Comparison of ENCODE assay signal across 15 cellular contexts in genomic region chr12:1614360-1614759, GRCh38. TPM values are rescaled to one million over a fixed set of nuclear protein-coding genes. Genes with fewer than 3 reads are reported as not detected.
DNase-seq lines count a peak whose midpoint lies in the region; ATAC-seq and TF ChIP-seq lines count a peak whose summit lies in the region.
"Had no signal": no experiment of that assay in that cellular context is flagged by ENCODE, and none has a peak within 500 bp of the region (broad histone marks: within the 10 kb centered on the region; RNA-seq: fewer than 3 reads in every experiment).

No MANE protein-coding gene starts in this region.

- peak overlapping the region; percentile 69 for H3K27ac Mint-ChIP-seq in dendritic cell treated with granulocyte-macrophage colony-stimulating factor and Interleukin-4, amounts not matched to agents 40 ng/mL and 50 ng/mL, for 4 days
- H3K27ac Mint-ChIP-seq in T-helper 2 cell treated with Interferon-gamma antibody and Interleukin-4, amounts not matched to agents 5 μg/mL and 100 μg/mL, for 36 hours = no peak overlapping the region
- H3K27ac Mint-ChIP-seq: CD4-positive, alpha-beta T cell; H9 had no signal

- no peak overlapping the region for H4K91ac ChIP-seq in IMR-90 (ENCODE audit: insufficient read depth, low read depth, low read length)

- H2BK15ac ChIP-seq in IMR-90 (ENCODE audit: low read depth, low read length) = no peak overlapping the region

- H3K4me1 ChIP-seq in IMR-90 (ENCODE audit: control insufficient read depth, insufficient read depth, low read length) = peaks cover 13% of the 10 kb centered on the region
- peaks cover 77 to 83% of the 10 kb centered on the region in 2 experiments for H3K4me1 ChIP-seq in neutrophil (ENCODE audit: control insufficient read depth in 1 of 2, insufficient read depth in 1 of 2, low read depth in 1 of 2, low read length in 1 of 2)
- H3K4me1 ChIP-seq in psoas muscle = no peaks in the 10 kb centered on the region
- peaks cover 17% of the 10 kb centered on the region for H3K4me1 ChIP-seq in lower lobe of right lung

- H3K18ac ChIP-seq in IMR-90 (ENCODE audit: low read depth, low read length) = no peak overlapping the region

- peak overlapping the region; percentile 65 for H2BK20ac ChIP-seq in IMR-90 (ENCODE audit: low read depth, low read length)

- H3K4me1 Mint-ChIP-seq in dendritic cell treated with granulocyte-macrophage colony-stimulating factor and Interleukin-4, amounts not matched to agents 40 ng/mL and 50 ng/mL, for 4 days (ENCODE audit: low read depth) = peaks cover 35% of the 10 kb centered on the region
- H3K4me1 Mint-ChIP-seq in T-helper 2 cell treated with Interferon-gamma antibody and Interleukin-4, amounts not matched to agents 5 μg/mL and 100 μg/mL, for 36 hours (ENCODE audit: low read depth) = peaks cover 16% of the 10 kb centered on the region

- H2AK5ac ChIP-seq in IMR-90 (ENCODE audit: low read depth, low read length) = peak overlapping the region; percentile 8; the same call in 1 of the 2 replicates

- intact Hi-C loops in IMR-90 (cut with micrococcal nuclease) (no loop called here), psoas muscle (cut with DNase I) (no loop called here), lower lobe of right lung (cut with DNase I) (no loop called here)
- intact Hi-C loops in dendritic cell treated with granulocyte-macrophage colony-stimulating factor and Interleukin-4, amounts not matched to agents 40 ng/mL and 50 ng/mL, for 4 days (cut with micrococcal nuclease) = no loop called here

- CTCF ChIA-PET in IMR-90 (lab: Yijun Ruan, JAX) = no interaction called here

- H3K9ac ChIP-seq in IMR-90 (ENCODE audit: low read depth, low read length) = no peak overlapping the region

- H2BK5ac ChIP-seq in IMR-90 (ENCODE audit: low read depth, low read length, poor library complexity, severe bottlenecking) = no peak overlapping the region

- dilution Hi-C loops in IMR-90 (cut with HindIII; ENCODE audit: low sequenced_read_pairs, unreplicated experiment) = no loop called here

- POLR2A ChIA-PET in IMR-90 (lab: Charles Lee; ENCODE audit: unreplicated experiment) = no interaction called here

- H4K8ac ChIP-seq in IMR-90 (ENCODE audit: low read depth in 2 of 2, low read length in 2 of 2) = no peak overlapping the region

- H3K9me1 ChIP-seq in IMR-90 (ENCODE audit: insufficient read depth, low read length) = peaks cover 27% of the 10 kb centered on the region

- H3K36me3 Mint-ChIP-seq in dendritic cell treated with granulocyte-macrophage colony-stimulating factor and Interleukin-4, amounts not matched to agents 40 ng/mL and 50 ng/mL, for 4 days (ENCODE audit: low read depth) = peaks cover 27% of the 10 kb centered on the region
- no peaks in the 10 kb centered on the region for H3K36me3 Mint-ChIP-seq in T-helper 2 cell treated with Interferon-gamma antibody and Interleukin-4, amounts not matched to agents 5 μg/mL and 100 μg/mL, for 36 hours (ENCODE audit: low read depth)

- no peak overlapping the region for H3K4ac ChIP-seq in IMR-90 (ENCODE audit: low read depth, low read length)

- H3K23ac ChIP-seq in IMR-90 (ENCODE audit: low read depth, low read length) = no peak overlapping the region

- H3K36me3 ChIP-seq in IMR-90 (ENCODE audit: control insufficient read depth, insufficient read depth, low read length) = no peaks in the 10 kb centered on the region; the same call in 1 of the 2 replicates
- no peaks in the 10 kb centered on the region for H3K36me3 ChIP-seq in neutrophil
- no peaks in the 10 kb centered on the region for H3K36me3 ChIP-seq in psoas muscle (ENCODE audit: insufficient read depth in 1 of 2, low read depth in 1 of 2)
- no peaks in the 10 kb centered on the region for H3K36me3 ChIP-seq in lower lobe of right lung

- no peak overlapping the region for H3K14ac ChIP-seq in IMR-90 (replicated peaks; ENCODE audit: low read depth, low read length)

- ATAC-seq in IMR-90 (ENCODE audit: low read depth) (no peak), psoas muscle (no peak), lower lobe of right lung (no peak)

- DNase-seq in IMR-90 (no peak), DMS79 treated with DMSO at 0.1 percent for 48 hours (lab: John Stamatoyannopoulos, UW) (no peak), psoas muscle (no peak), lower lobe of right lung (no peak)
- no peak for DNase-seq in T-helper 2 cell treated with Interferon-gamma antibody and Interleukin-4, amounts not matched to agents 5 μg/mL and 100 μg/mL, for 36 hours (ENCODE audit: low spot score)
- DNase-seq: ACHN; CD4-positive, alpha-beta T cell; GDM1; H9; KBM-7 had no signal

- no peaks in the 10 kb centered on the region for H3K9me3 ChIP-seq in IMR-90 (ENCODE audit: control insufficient read depth, insufficient read depth, low read length)
- no peaks in the 10 kb centered on the region for H3K9me3 ChIP-seq in neutrophil
- no peaks in the 10 kb centered on the region for H3K9me3 ChIP-seq in psoas muscle
- H3K9me3 ChIP-seq in lower lobe of right lung = no peaks in the 10 kb centered on the region
- H3K9me3 ChIP-seq: Caco-2 had no signal

- no peak for TF ChIP-seq RAD21 in IMR-90 (IDR thresholded peaks at IDR 0.05; ENCODE audit: low read length)

- no peak overlapping the region for H2AFZ ChIP-seq in IMR-90 (replicated peaks; ENCODE audit: low read length, poor library complexity)

- WGBS in IMR-90 (ENCODE audit: extremely low coverage in 2 of 2, insufficient read length in 1 of 2), 2 experiments = no CpG with 5 or more reads among the region's 6 CpGs
- 70 to 83% (median 75%) methylated on average over 6 of the region's 6 CpGs for WGBS in psoas muscle, 3 donors

- no peaks in the 10 kb centered on the region for H3K9me3 Mint-ChIP-seq in dendritic cell treated with granulocyte-macrophage colony-stimulating factor and Interleukin-4, amounts not matched to agents 40 ng/mL and 50 ng/mL, for 4 days
- no peaks in the 10 kb centered on the region for H3K9me3 Mint-ChIP-seq in T-helper 2 cell treated with Interferon-gamma antibody and Interleukin-4, amounts not matched to agents 5 μg/mL and 100 μg/mL, for 36 hours
- H3K9me3 Mint-ChIP-seq: CD4-positive, alpha-beta T cell; H9 had no signal

- no peak for TF ChIP-seq POLR2A in IMR-90 (IDR thresholded peaks at IDR 0.05; ENCODE audit: low read depth, low read length)

- H2AK9ac ChIP-seq in IMR-90 (replicated peaks; ENCODE audit: low read depth, low read length, poor library complexity) = no peak overlapping the region

- peaks cover 44% of the 10 kb centered on the region; the same call in 1 of the 2 replicates for H4K20me1 ChIP-seq in IMR-90 (ENCODE audit: insufficient read depth, low read length)

- H3K27me3 ChIP-seq in IMR-90 (ENCODE audit: control insufficient read depth, insufficient read depth, low read length) (no peaks in the 10 kb centered on the region), neutrophil (no peaks in the 10 kb centered on the region), psoas muscle (ENCODE audit: insufficient read depth in 3 of 3, low read length in 2 of 3) (no peaks in the 10 kb centered on the region), lower lobe of right lung (ENCODE audit: low read depth) (no peaks in the 10 kb centered on the region)

- TF ChIP-seq CTCF in IMR-90 (conservative IDR thresholded peaks at IDR 0.05; ENCODE audit: low read depth, low read length) = no peak
- TF ChIP-seq CTCF in neutrophil (IDR thresholded peaks at IDR 0.05) = no peak
- TF ChIP-seq CTCF in psoas muscle (IDR thresholded peaks at IDR 0.05) = no peak
- no peak for TF ChIP-seq CTCF in lower lobe of right lung (IDR thresholded peaks at IDR 0.05)

- H3K27ac ChIP-seq in IMR-90 (ENCODE audit: insufficient read depth, low read length) = no peak overlapping the region
- peak overlapping the region; percentile 69 for H3K27ac ChIP-seq in neutrophil
- H3K27ac ChIP-seq in psoas muscle = no peak overlapping the region
- no peak overlapping the region for H3K27ac ChIP-seq in lower lobe of right lung
- H3K27ac ChIP-seq: C4-2B had no signal

- no peaks in the 10 kb centered on the region for H3K27me3 Mint-ChIP-seq in dendritic cell treated with granulocyte-macrophage colony-stimulating factor and Interleukin-4, amounts not matched to agents 40 ng/mL and 50 ng/mL, for 4 days
- peaks cover 2% of the 10 kb centered on the region for H3K27me3 Mint-ChIP-seq in T-helper 2 cell treated with Interferon-gamma antibody and Interleukin-4, amounts not matched to agents 5 μg/mL and 100 μg/mL, for 36 hours (ENCODE audit: low read depth)
- H3K27me3 Mint-ChIP-seq: CD4-positive, alpha-beta T cell had no signal

- H3K4me2 ChIP-seq in IMR-90 (ENCODE audit: low read depth, low read length) = no peak overlapping the region

- BruUV-seq in IMR-90 (replicated peaks; lab: Mats Ljungman, UMichigan) = no TSS peak

- no peak overlapping the region for H3K4me3 Mint-ChIP-seq in dendritic cell treated with granulocyte-macrophage colony-stimulating factor and Interleukin-4, amounts not matched to agents 40 ng/mL and 50 ng/mL, for 4 days
- no peak overlapping the region for H3K4me3 Mint-ChIP-seq in T-helper 2 cell treated with Interferon-gamma antibody and Interleukin-4, amounts not matched to agents 5 μg/mL and 100 μg/mL, for 36 hours
- H3K4me3 Mint-ChIP-seq: CD4-positive, alpha-beta T cell; H9 had no signal

- H3K4me3 ChIP-seq in IMR-90 (ENCODE audit: insufficient read depth, low read depth, low read length) (no peak overlapping the region), neutrophil (ENCODE audit: low read depth in 1 of 2, low read length in 1 of 2) (no peak overlapping the region), psoas muscle (no peak overlapping the region), lower lobe of right lung (no peak overlapping the region)

- no peak overlapping the region for H4K5ac ChIP-seq in IMR-90 (ENCODE audit: low read depth, low read length)

- peak overlapping the region; percentile 21; the same call in 1 of the 2 replicates for H2BK120ac ChIP-seq in IMR-90 (ENCODE audit: low read depth, low read length)

- H3K79me1 ChIP-seq in IMR-90 (ENCODE audit: low read depth in 1 of 2, low read length in 2 of 2) = peaks cover 40 to 92% of the 10 kb centered on the region in 2 experiments

- no peak overlapping the region for H3K56ac ChIP-seq in IMR-90 (ENCODE audit: extremely low read depth, insufficient read depth, low read length)

- in situ Hi-C loops in IMR-90 (cut with MboI; ENCODE audit: low sequenced_read_pairs) = no loop called here

TF ChIP-seq in IMR-90, 13 proteins besides CTCF, POLR2A, EP300 and RAD21 (continues in another document):
- no peak for TF ChIP-seq MAFK (IDR thresholded peaks at IDR 0.05; ENCODE audit: low read depth, low read length)

RNA-seq across cellular contexts. Expression of gene WNT5B, which starts 14.7 kb away (rescaled TPM):
- total RNA-seq in IMR-90 (2012; rRNA removed) (96.1 and 102 TPM in 2 replicates), psoas muscle (1 to 10 TPM in 3 of 4 donors, under 1 TPM in 1; 0.46 to 4.8 (median 1.6) TPM), lower lobe of right lung (6.1 TPM)
- polyA plus RNA-seq in IMR-90 (2012; rRNA removed) (83.7 and 98.8 TPM in 2 replicates), psoas muscle (under 1 TPM; 0.43 to 0.80 (median 0.49) TPM)
- 77.8 and 101 TPM in 2 replicates for polyA plus RNA-seq in IMR-90 (2012; cell fraction: cytosol; rRNA removed)
- polyA plus RNA-seq in IMR-90 (2012; cell fraction: nucleus; rRNA removed; ENCODE audit: low replicate concordance) = 49.1 and 91.4 TPM in 2 replicates
- total RNA-seq: CD4-positive, alpha-beta T cell; HT-29 had no signal

RNA-seq across cellular contexts. Expression of gene FBXL14, which starts 20.0 kb away (rescaled TPM):
- 4.7 TPM in 2 replicates for total RNA-seq in IMR-90 (2012; rRNA removed)
- polyA plus RNA-seq in IMR-90 (2012; rRNA removed) = 7.3 and 8.8 TPM in 2 replicates
- 2.2 and 9.6 TPM in 2 replicates for polyA plus RNA-seq in IMR-90 (2012; cell fraction: cytosol; rRNA removed)
- 2.8 and 5.8 TPM in 2 replicates for polyA plus RNA-seq in IMR-90 (2012; cell fraction: nucleus; rRNA removed; ENCODE audit: low replicate concordance)
- total RNA-seq in psoas muscle = 1 to 10 TPM; 4.5 to 7.9 (median 5.0) TPM
- polyA plus RNA-seq in psoas muscle = 10 to 100 TPM in 1 of 3 donors, 1 to 10 TPM in 2; 2.9 to 13.8 (median 5.3) TPM
- total RNA-seq in lower lobe of right lung = 16.6 TPM

Comparison
In these comparisons a context has a peak if more than half of its experiments do, and no peak if none do; other contexts are left out.
1. RNA of gene WNT5B, which starts 14.7 kb away (total RNA-seq): 96.1 to 102 TPM in IMR-90; 6.1 TPM in lower lobe of right lung (single experiment) and 0.46 to 4.8 TPM in psoas muscle; every median in the first group is over 10 times any median in the second.